ENCODE assay signal across 1 cellular context in genomic region chr1:147238053-147238902, GRCh38.
TF ChIP-seq lines count a peak whose summit lies in the region.

No MANE protein-coding gene starts in this region.

TF ChIP-seq in HepG2, 621 proteins besides CTCF, POLR2A, EP300 and RAD21 (continued from another document and continues in another):
- TF ChIP-seq ZMAT5 (CRISPR knock-in tag; IDR thresholded peaks at IDR 0.05; ENCODE audit: borderline replicate concordance, low read depth): no peak
- TF ChIP-seq ZNF234 (CRISPR knock-in tag; conservative IDR thresholded peaks at IDR 0.05): no peak
- TF ChIP-seq SYNCRIP (IDR thresholded peaks at IDR 0.05; ENCODE audit: insufficient read depth, low read depth, low read length): no peak
- TF ChIP-seq HOXA5 (CRISPR knock-in tag; IDR thresholded peaks at IDR 0.05): no peak
- peak; percentile 46 for TF ChIP-seq ZEB1 (IDR thresholded peaks at IDR 0.05; ENCODE audit: insufficient replicate concordance, low read depth)
- TF ChIP-seq, protein P1, sequence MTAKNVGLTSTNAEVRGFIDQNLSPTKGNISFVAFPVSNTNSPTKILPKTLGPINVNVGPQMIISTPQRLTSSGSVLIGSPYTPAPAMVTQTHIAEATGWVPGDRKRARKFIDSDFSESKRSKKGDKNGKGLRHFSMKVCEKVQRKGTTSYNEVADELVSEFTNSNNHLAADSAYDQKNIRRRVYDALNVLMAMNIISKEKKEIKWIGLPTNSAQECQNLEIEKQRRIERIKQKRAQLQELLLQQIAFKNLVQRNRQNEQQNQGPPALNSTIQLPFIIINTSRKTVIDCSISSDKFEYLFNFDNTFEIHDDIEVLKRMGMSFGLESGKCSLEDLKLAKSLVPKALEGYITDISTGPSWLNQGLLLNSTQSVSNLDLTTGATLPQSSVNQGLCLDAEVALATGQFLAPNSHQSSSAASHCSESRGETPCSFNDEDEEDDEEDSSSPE (CRISPR knock-in tag; IDR thresholded peaks at IDR 0.05): peak; percentile 40; the same call in 1 of the 2 replicates
- TF ChIP-seq CC2D1A (CRISPR knock-in tag; IDR thresholded peaks at IDR 0.05): no peak
- peak; percentile 69; the same call in 1 of the 2 replicates for TF ChIP-seq IRF2 (CRISPR knock-in tag; IDR thresholded peaks at IDR 0.05)
- no peak for TF ChIP-seq RFXANK (CRISPR knock-in tag; IDR thresholded peaks at IDR 0.05)
- TF ChIP-seq, protein P2, sequence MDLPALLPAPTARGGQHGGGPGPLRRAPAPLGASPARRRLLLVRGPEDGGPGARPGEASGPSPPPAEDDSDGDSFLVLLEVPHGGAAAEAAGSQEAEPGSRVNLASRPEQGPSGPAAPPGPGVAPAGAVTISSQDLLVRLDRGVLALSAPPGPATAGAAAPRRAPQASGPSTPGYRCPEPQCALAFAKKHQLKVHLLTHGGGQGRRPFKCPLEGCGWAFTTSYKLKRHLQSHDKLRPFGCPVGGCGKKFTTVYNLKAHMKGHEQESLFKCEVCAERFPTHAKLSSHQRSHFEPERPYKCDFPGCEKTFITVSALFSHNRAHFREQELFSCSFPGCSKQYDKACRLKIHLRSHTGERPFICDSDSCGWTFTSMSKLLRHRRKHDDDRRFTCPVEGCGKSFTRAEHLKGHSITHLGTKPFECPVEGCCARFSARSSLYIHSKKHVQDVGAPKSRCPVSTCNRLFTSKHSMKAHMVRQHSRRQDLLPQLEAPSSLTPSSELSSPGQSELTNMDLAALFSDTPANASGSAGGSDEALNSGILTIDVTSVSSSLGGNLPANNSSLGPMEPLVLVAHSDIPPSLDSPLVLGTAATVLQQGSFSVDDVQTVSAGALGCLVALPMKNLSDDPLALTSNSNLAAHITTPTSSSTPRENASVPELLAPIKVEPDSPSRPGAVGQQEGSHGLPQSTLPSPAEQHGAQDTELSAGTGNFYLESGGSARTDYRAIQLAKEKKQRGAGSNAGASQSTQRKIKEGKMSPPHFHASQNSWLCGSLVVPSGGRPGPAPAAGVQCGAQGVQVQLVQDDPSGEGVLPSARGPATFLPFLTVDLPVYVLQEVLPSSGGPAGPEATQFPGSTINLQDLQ (CRISPR knock-in tag; IDR thresholded peaks at IDR 0.05): no peak
- TF ChIP-seq FOXP4 (CRISPR knock-in tag; IDR thresholded peaks at IDR 0.05): peak; percentile 98
- peak; percentile 89 for TF ChIP-seq NR2F6 (IDR thresholded peaks at IDR 0.05)
- peak; percentile 85 for TF ChIP-seq NR2F6 (CRISPR knock-in tag; IDR thresholded peaks at IDR 0.05)
- TF ChIP-seq, protein P3, sequence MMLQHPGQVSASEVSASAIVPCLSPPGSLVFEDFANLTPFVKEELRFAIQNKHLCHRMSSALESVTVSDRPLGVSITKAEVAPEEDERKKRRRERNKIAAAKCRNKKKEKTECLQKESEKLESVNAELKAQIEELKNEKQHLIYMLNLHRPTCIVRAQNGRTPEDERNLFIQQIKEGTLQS (CRISPR knock-in tag; IDR thresholded peaks at IDR 0.05): peak; percentile 67; the same call in 1 of the 2 replicates
- TF ChIP-seq CREBL2 (CRISPR knock-in tag; IDR thresholded peaks at IDR 0.05; ENCODE audit: borderline replicate concordance): no peak
- TF ChIP-seq DMAP1 (CRISPR knock-in tag; IDR thresholded peaks at IDR 0.05): peak; percentile 46; the same call in 1 of the 2 replicates
- peak; percentile 96 for TF ChIP-seq MED13 (CRISPR knock-in tag; IDR thresholded peaks at IDR 0.05)
- peak; percentile 10; the same call in 1 of the 2 replicates for TF ChIP-seq STAG1 (CRISPR knock-in tag; IDR thresholded peaks at IDR 0.05)
- TF ChIP-seq, protein P4, sequence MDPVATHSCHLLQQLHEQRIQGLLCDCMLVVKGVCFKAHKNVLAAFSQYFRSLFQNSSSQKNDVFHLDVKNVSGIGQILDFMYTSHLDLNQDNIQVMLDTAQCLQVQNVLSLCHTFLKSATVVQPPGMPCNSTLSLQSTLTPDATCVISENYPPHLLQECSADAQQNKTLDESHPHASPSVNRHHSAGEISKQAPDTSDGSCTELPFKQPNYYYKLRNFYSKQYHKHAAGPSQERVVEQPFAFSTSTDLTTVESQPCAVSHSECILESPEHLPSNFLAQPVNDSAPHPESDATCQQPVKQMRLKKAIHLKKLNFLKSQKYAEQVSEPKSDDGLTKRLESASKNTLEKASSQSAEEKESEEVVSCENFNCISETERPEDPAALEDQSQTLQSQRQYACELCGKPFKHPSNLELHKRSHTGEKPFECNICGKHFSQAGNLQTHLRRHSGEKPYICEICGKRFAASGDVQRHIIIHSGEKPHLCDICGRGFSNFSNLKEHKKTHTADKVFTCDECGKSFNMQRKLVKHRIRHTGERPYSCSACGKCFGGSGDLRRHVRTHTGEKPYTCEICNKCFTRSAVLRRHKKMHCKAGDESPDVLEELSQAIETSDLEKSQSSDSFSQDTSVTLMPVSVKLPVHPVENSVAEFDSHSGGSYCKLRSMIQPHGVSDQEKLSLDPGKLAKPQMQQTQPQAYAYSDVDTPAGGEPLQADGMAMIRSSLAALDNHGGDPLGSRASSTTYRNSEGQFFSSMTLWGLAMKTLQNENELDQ (CRISPR knock-in tag; IDR thresholded peaks at IDR 0.05; ENCODE audit: borderline replicate concordance): no peak
- TF ChIP-seq, protein P5, sequence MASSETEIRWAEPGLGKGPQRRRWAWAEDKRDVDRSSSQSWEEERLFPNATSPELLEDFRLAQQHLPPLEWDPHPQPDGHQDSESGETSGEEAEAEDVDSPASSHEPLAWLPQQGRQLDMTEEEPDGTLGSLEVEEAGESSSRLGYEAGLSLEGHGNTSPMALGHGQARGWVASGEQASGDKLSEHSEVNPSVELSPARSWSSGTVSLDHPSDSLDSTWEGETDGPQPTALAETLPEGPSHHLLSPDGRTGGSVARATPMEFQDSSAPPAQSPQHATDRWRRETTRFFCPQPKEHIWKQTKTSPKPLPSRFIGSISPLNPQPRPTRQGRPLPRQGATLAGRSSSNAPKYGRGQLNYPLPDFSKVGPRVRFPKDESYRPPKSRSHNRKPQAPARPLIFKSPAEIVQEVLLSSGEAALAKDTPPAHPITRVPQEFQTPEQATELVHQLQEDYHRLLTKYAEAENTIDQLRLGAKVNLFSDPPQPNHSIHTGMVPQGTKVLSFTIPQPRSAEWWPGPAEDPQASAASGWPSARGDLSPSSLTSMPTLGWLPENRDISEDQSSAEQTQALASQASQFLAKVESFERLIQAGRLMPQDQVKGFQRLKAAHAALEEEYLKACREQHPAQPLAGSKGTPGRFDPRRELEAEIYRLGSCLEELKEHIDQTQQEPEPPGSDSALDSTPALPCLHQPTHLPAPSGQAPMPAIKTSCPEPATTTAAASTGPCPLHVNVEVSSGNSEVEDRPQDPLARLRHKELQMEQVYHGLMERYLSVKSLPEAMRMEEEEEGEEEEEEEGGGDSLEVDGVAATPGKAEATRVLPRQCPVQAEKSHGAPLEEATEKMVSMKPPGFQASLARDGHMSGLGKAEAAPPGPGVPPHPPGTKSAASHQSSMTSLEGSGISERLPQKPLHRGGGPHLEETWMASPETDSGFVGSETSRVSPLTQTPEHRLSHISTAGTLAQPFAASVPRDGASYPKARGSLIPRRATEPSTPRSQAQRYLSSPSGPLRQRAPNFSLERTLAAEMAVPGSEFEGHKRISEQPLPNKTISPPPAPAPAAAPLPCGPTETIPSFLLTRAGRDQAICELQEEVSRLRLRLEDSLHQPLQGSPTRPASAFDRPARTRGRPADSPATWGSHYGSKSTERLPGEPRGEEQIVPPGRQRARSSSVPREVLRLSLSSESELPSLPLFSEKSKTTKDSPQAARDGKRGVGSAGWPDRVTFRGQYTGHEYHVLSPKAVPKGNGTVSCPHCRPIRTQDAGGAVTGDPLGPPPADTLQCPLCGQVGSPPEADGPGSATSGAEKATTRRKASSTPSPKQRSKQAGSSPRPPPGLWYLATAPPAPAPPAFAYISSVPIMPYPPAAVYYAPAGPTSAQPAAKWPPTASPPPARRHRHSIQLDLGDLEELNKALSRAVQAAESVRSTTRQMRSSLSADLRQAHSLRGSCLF (CRISPR knock-in tag; IDR thresholded peaks at IDR 0.05; ENCODE audit: borderline replicate concordance): no peak
- no peak for TF ChIP-seq ZNF567 (CRISPR knock-in tag; IDR thresholded peaks at IDR 0.05; ENCODE audit: borderline replicate concordance)
- TF ChIP-seq ARID5B (CRISPR knock-in tag; IDR thresholded peaks at IDR 0.05): peak; percentile 96
- no peak for TF ChIP-seq ZNF749 (CRISPR knock-in tag; IDR thresholded peaks at IDR 0.05; ENCODE audit: borderline replicate concordance)
- TF ChIP-seq RAD51 (IDR thresholded peaks at IDR 0.05; ENCODE audit: borderline replicate concordance): no peak
- TF ChIP-seq SSRP1 (CRISPR knock-in tag; IDR thresholded peaks at IDR 0.05): no peak
- no peak for TF ChIP-seq ZNF138 (CRISPR knock-in tag; IDR thresholded peaks at IDR 0.05; ENCODE audit: low read depth)
- peak; percentile 79; the same call in 1 of the 2 replicates for TF ChIP-seq MEF2D (CRISPR knock-in tag; IDR thresholded peaks at IDR 0.05)
- TF ChIP-seq TBX3 (IDR thresholded peaks at IDR 0.05; ENCODE audit: borderline replicate concordance): peak; percentile 81
- peak; percentile 94 for TF ChIP-seq HNF4G (IDR thresholded peaks at IDR 0.05; ENCODE audit: borderline replicate concordance, low read depth, low read length)
- peak; percentile 72; the same call in 1 of the 2 replicates for TF ChIP-seq HNF4G (CRISPR knock-in tag; IDR thresholded peaks at IDR 0.05; ENCODE audit: borderline replicate concordance, low read depth)
- peak; percentile 15; the same call in 1 of the 3 replicates for TF ChIP-seq MXI1 (IDR thresholded peaks at IDR 0.05; ENCODE audit: borderline replicate concordance, low read depth, low read length)
